Comparison of ENCODE assay signal across 25 cellular contexts in the genomic region with DNA sequence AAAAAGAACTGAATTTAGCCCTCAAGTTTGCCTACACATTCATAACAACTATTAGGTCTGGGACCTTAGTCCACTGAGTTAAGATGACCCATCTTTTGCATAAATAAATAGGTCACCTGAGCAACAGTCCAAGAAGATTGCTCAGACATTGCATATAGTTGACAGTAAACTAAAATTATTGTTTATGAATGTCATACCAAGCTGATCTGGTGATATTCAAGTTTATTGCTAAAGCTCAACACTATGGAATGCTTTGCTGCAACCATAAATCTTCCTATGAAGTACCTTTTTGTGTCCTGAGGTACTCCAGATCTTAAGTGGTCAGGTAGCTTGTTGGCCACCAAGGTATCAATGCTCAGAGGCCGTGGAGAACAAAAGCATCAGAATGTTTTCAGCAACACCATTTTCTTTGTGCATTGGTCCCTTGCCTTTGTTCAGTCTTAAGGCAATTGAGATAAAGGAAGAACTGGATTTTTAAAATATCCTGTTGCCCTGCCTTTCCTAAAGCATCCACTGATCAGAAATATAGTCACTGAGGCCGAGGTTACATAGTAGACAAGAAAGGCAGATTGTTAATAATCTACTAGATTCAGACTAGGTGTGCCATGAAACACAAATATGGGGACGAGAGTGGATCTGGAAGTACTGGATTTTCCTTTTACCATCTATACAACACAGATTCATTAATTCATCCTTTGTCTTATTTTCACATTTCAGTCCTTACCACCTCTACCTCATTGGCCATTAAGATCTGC.
"Had no signal": no experiment of that assay in that cellular context is flagged by ENCODE, and none has a peak within 500 bp of the region (broad histone marks: within the 10 kb centered on the region; RNA-seq: fewer than 3 reads in every experiment).

No MANE protein-coding gene starts in this region.

- DNase-seq: activated B cell treated with CpG ODN at 0.5 μM for 24 hours; activated CD4-positive, alpha-beta T cell treated with anti-CD3 and anti-CD28 coated beads for 1 hour; activated CD4-positive, alpha-beta T cell treated with anti-CD3 and anti-CD28 coated beads, Interleukin-2, amount 10 ng/mL, durations not matched to agents 24 days and 14 days; activated CD4-positive, alpha-beta T cell treated with anti-CD3 and anti-CD28 coated beads, Interleukin-2, amount 50 U/mL, for 48 hours; activated CD8-positive, alpha-beta memory T cell treated with anti-CD3 and anti-CD28 coated beads, Interleukin-2, amount 10 ng/mL, durations not matched to agents 7 days and 5 days; activated effector memory CD4-positive, alpha-beta T cell treated with Interleukin-2 at 50 U/mL for 16 hours; activated naive CD4-positive, alpha-beta T cell; activated T-cell treated with anti-CD3 and anti-CD28 coated beads, Interleukin-2, amount 50 U/mL, for 24 hours; aorta; body of pancreas; central memory CD4-positive, alpha-beta T cell; NCI-H1048; NCI-H1694; NCI-H2081; NCI-H2171 treated with DMSO at 0.1 percent for 48 hours; NCI-H345; NCI-H510A; NCI-H526 treated with DMSO at 0.1 percent for 48 hours; NCI-H82; T-cell; T-helper 2 cell; T1000 had no signal

- H3K27ac ChIP-seq: body of pancreas, SK-N-MC had no signal

- FAIRE-seq: bronchial epithelial cell, TTC549 had no signal

- H3K9me3 ChIP-seq: body of pancreas had no signal

- H3K4me3 ChIP-seq: body of pancreas, SK-N-MC had no signal

- H3K27me3 ChIP-seq: body of pancreas had no signal

- ATAC-seq: activated CD8-positive, alpha-beta memory T cell treated with anti-CD3 and anti-CD28 coated beads, Interleukin-2, amount 10 ng/mL, durations not matched to agents 7 days and 5 days; body of pancreas; T-cell had no signal
